Comparison of ENCODE assay signal across 1 cellular context in the genomic region with DNA sequence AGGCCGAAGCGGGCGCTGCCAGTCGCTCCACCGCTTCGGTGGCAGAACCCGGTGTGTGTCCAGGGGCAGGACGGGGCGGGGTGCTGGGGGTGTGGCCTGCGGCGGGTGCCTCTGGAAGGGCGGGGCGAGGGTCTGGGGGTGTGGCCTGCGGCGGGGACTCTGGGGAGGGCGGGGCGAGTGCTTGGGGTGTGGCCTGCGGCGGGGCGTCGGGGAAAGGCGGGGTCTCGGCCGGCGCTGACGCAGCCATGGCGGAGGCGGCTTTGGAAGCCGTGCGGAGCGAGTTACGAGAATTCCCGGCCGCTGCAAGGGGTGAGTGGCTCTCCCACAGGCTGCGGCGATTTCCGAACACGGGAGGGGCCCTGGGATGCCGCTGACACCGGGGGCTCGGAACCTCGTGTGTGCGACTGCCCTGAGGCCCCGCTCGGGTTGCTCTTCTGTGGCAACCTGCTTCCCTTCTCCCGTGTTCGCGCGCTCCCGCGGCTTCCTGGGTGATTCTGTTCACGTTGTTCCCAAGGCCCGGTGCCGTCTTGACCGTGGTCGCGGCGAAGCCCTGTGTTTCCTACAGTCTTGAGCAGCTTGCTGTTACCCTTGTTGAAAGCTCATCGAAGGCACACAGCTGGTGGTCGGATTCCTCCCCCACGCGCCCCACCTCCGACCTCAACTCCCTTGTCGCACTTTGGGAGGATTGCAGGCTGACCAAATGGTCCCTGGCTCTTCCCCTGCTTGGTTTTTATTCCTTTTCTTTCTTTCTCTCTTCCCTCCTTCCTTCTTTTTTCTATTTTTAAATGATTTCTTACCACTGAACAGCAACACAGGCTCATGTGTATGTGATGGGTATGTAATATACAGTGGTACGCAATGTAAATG.
TF ChIP-seq lines count a peak whose summit lies in the region.

JMJD7 (plus strand) TSS at position 213 of the 867 bp plus-strand sequence; CDS start at position 246, 33 bp downstream.

TF ChIP-seq in H1, 55 proteins besides CTCF, POLR2A, EP300 and RAD21:
- TF ChIP-seq SIN3A (conservative IDR thresholded peaks at IDR 0.05 in 1 of 2, IDR thresholded peaks at IDR 0.05 in 1 of 2; ENCODE audit: low read depth in 1 of 2, low read length in 2 of 2) (peak; percentile 10 to 78; a peak in 2 of 4 replicates), FOSL1 (IDR thresholded peaks at IDR 0.05; ENCODE audit: insufficient read depth, low read depth, low read length) (no peak), RBBP5 (IDR thresholded peaks at IDR 0.05; ENCODE audit: borderline replicate concordance, low read depth, low read length) (peak; percentile 90), PHF8 (conservative IDR thresholded peaks at IDR 0.05; ENCODE audit: low read depth, low read length) (peak; percentile 79; the same call in 1 of the 2 replicates), SAP30 (IDR thresholded peaks at IDR 0.05; ENCODE audit: insufficient read depth, insufficient replicate concordance, low read length) (peak; percentile 82), KDM1A (IDR thresholded peaks at IDR 0.05; ENCODE audit: borderline replicate concordance, low read length) (no peak), TAF1 (IDR thresholded peaks at IDR 0.05; ENCODE audit: low read depth, low read length) (peak; percentile 66; the same call in 1 of the 2 replicates), KDM4A (IDR thresholded peaks at IDR 0.05; ENCODE audit: low read depth, low read length, severe bottlenecking) (peak; percentile 96), YY1 (IDR thresholded peaks at IDR 0.05; ENCODE audit: low read depth, low read length) (peak; percentile 71), HDAC2 (IDR thresholded peaks at IDR 0.05; ENCODE audit: borderline replicate concordance in 1 of 2, low read depth in 2 of 2, low read length in 2 of 2) (peak in 1 of 2 experiments; percentile 61; a peak in 1 of 4 replicates), SRF (IDR thresholded peaks at IDR 0.05; ENCODE audit: low read depth, low read length) (no peak), ATF3 (IDR thresholded peaks at IDR 0.05; ENCODE audit: insufficient read depth, low read depth, low read length) (no peak)
